9 cellular contexts compared by ENCODE assay signal in genomic region chr3:71658131-71658530, GRCh38.
DNase-seq lines count a peak whose midpoint lies in the region; ATAC-seq and TF ChIP-seq lines count a peak whose summit lies in the region.
"Had no signal": no experiment of that assay in that cellular context is flagged by ENCODE, and none has a peak within 500 bp of the region (broad histone marks: within the 10 kb centered on the region; RNA-seq: fewer than 3 reads in every experiment).

No MANE protein-coding gene starts in this region.

- H3F3A ChIP-seq in GM23248 (ENCODE audit: insufficient read depth) = no peaks in the 10 kb centered on the region

- in situ Hi-C loops in GM23248 (cut with MboI) = loop anchor here (10.0 to 25.0 kb wide), 2 partner anchors 1113 to 1571 kb away; no protein-coding TSS in a partner anchor

- no peak overlapping the region for H2AFZ ChIP-seq in GM23248

- no peak for ATAC-seq in HG03342 (IDR thresholded peaks at IDR 0.05; ENCODE audit: unreplicated experiment)
- ATAC-seq in GM19467 (IDR thresholded peaks at IDR 0.05; ENCODE audit: unreplicated experiment) = no peak
- no peak for ATAC-seq in activated CD4-positive, CD25-positive, alpha-beta regulatory T cell treated with anti-CD3 and anti-CD28 coated beads, Interleukin-2, amount 50 U/mL, for 24 hours

- H3K4me2 ChIP-seq in GM23248 (ENCODE audit: unreplicated experiment) = no peak overlapping the region

- H3K9me3 ChIP-seq in GM23248 (ENCODE audit: low read depth) (no peaks in the 10 kb centered on the region), prostate gland (no peaks in the 10 kb centered on the region)

- DNase-seq in GM23248 (peak; percentile 9), RKO (ENCODE audit: low spot score) (peak; percentile 9), fibroblast of the conjunctiva (ENCODE audit: low read depth) (peak; percentile 71), prostate gland (ENCODE audit: low spot score) (peak; percentile 98), NCI-H2107 treated with DMSO at 0.1 percent for 48 hours (lab: John Stamatoyannopoulos, UW; ENCODE audit: unreplicated experiment) (no peak)
- DNase-seq: activated CD4-positive, alpha-beta T cell treated with anti-CD3 and anti-CD28 coated beads, Interleukin-2, amount 50 U/mL, for 1 hour had no signal

- H3K79me2 ChIP-seq in GM23248 (ENCODE audit: insufficient read depth) = no peaks in the 10 kb centered on the region

- no peak overlapping the region for H3K9ac ChIP-seq in GM23248

- H3K4me3 ChIP-seq in GM23248 (no peak overlapping the region), prostate gland (no peak overlapping the region)

- no peak for TF ChIP-seq POLR2A in prostate gland (IDR thresholded peaks at IDR 0.05)

- no peaks in the 10 kb centered on the region for H4K20me1 ChIP-seq in GM23248 (ENCODE audit: insufficient read depth)

- no peaks in the 10 kb centered on the region for H3K27me3 ChIP-seq in GM23248 (replicated peaks; ENCODE audit: insufficient read depth)
- no peaks in the 10 kb centered on the region for H3K27me3 ChIP-seq in prostate gland (replicated peaks; ENCODE audit: insufficient read depth)

- H3K27ac ChIP-seq in GM23248 (no peak overlapping the region), prostate gland (peak overlapping the region; percentile 66 to 76)

- TF ChIP-seq CTCF in prostate gland (IDR thresholded peaks at IDR 0.05) = peak in 2 of 4 experiments; percentile 31 to 34

- H3K4me1 ChIP-seq in GM23248 (ENCODE audit: insufficient read depth) (no peaks in the 10 kb centered on the region), prostate gland (replicated peaks) (no peaks in the 10 kb centered on the region)

- H3K36me3 ChIP-seq in GM23248 (ENCODE audit: low read depth) (no peaks in the 10 kb centered on the region), prostate gland (no peaks in the 10 kb centered on the region)

- no peaks in the 10 kb centered on the region for H3K9me2 ChIP-seq in GM23248 (ENCODE audit: insufficient read depth)

- intact Hi-C loops in prostate gland (cut with DNase I) = loop anchor here (10.0 kb wide), 1 partner anchor 1133 kb away; no protein-coding TSS in a partner anchor

- WGBS in GM23248 (ENCODE audit: low coverage in 1 of 2, low lambda C conversion rate in 2 of 2, missing lambda C conversion rate in 2 of 2), 2 experiments = 75 to 77% methylated on average over 7 of the region's 7 CpGs
- 24% methylated on average over 7 of the region's 7 CpGs for WGBS in prostate gland
